13 cellular contexts compared by ENCODE assay signal in genomic region chr1:27339213-27339612, GRCh38. TPM values are rescaled to one million over a fixed set of nuclear protein-coding genes. Genes with fewer than 3 reads are reported as not detected.
DNase-seq lines count a peak whose midpoint lies in the region; ATAC-seq and TF ChIP-seq lines count a peak whose summit lies in the region.
"Had no signal": no experiment of that assay in that cellular context is flagged by ENCODE, and none has a peak within 500 bp of the region (broad histone marks: within the 10 kb centered on the region; RNA-seq: fewer than 3 reads in every experiment).

No MANE protein-coding gene starts in this region.

- no peak overlapping the region for H3K27ac ChIP-seq in CD4-positive, CD25-positive, alpha-beta regulatory T cell (ENCODE audit: insufficient read depth, low read length, poor library complexity, severe bottlenecking)
- H3K27ac ChIP-seq in DOHH2 (ENCODE audit: low read depth, low read length), result no peak overlapping the region
- H3K27ac ChIP-seq: thoracic aorta had no signal

- intact Hi-C loops in activated B cell treated with CpG ODN at 0.5 μM for 24 hours (cut with micrococcal nuclease), result no loop called here

- peak; percentile 16 for TF ChIP-seq CTCF in DOHH2 (IDR thresholded peaks at IDR 0.05; ENCODE audit: low read depth, low read length, poor library complexity, severe bottlenecking)
- no peak for TF ChIP-seq CTCF in activated B cell treated with CpG ODN at 0.5 μM for 24 hours (IDR thresholded peaks at IDR 0.05)
- no peak for TF ChIP-seq CTCF in mesothelial cell of epicardium (IDR thresholded peaks at IDR 0.05; ENCODE audit: unreplicated experiment)
- TF ChIP-seq CTCF in progenitor cell of endocrine pancreas (IDR thresholded peaks at IDR 0.05; ENCODE audit: unreplicated experiment), result no peak

- ATAC-seq in CD4-positive, CD25-positive, alpha-beta regulatory T cell (ENCODE audit: low read depth in 2 of 2), result no peak
- no peak for ATAC-seq in activated B cell treated with CpG ODN at 0.5 μM for 24 hours (ENCODE audit: low read depth)
- no peak for ATAC-seq in HG02588 (IDR thresholded peaks at IDR 0.05; ENCODE audit: unreplicated experiment)
- no peak for ATAC-seq in GM18502 (IDR thresholded peaks at IDR 0.05; ENCODE audit: poor library complexity, unreplicated experiment)

- peaks cover 3% of the 10 kb centered on the region; the same call in 1 of the 2 replicates for H3F3A ChIP-seq in DOHH2 (ENCODE audit: control insufficient read depth, insufficient read depth)

- H3K4me1 Mint-ChIP-seq in CD4-positive, CD25-positive, alpha-beta regulatory T cell, result peaks cover 4 to 40% (median 29%) of the 10 kb centered on the region in 4 donors
- H3K4me1 Mint-ChIP-seq in activated B cell treated with CpG ODN at 0.5 μM for 24 hours, result peaks cover 57% of the 10 kb centered on the region
- peaks cover 29% of the 10 kb centered on the region for H3K4me1 Mint-ChIP-seq in mesothelial cell of epicardium
- H3K4me1 Mint-ChIP-seq in progenitor cell of endocrine pancreas (ENCODE audit: low read depth), result peaks cover 14% of the 10 kb centered on the region

- H3K36me3 ChIP-seq in CD4-positive, CD25-positive, alpha-beta regulatory T cell (ENCODE audit: control insufficient read depth, insufficient read depth, low read length), result peaks cover 18% of the 10 kb centered on the region
- H3K36me3 ChIP-seq in DOHH2 (ENCODE audit: control insufficient read depth, low read length), result peaks cover 14% of the 10 kb centered on the region

- H3K9me3 Mint-ChIP-seq in CD4-positive, CD25-positive, alpha-beta regulatory T cell, result no peaks in the 10 kb centered on the region
- H3K9me3 Mint-ChIP-seq in activated B cell treated with CpG ODN at 0.5 μM for 24 hours, result no peaks in the 10 kb centered on the region
- no peaks in the 10 kb centered on the region for H3K9me3 Mint-ChIP-seq in mesothelial cell of epicardium
- no peaks in the 10 kb centered on the region for H3K9me3 Mint-ChIP-seq in progenitor cell of endocrine pancreas (ENCODE audit: low read depth)

- no peaks in the 10 kb centered on the region for H3K27me3 Mint-ChIP-seq in CD4-positive, CD25-positive, alpha-beta regulatory T cell
- H3K27me3 Mint-ChIP-seq in activated B cell treated with CpG ODN at 0.5 μM for 24 hours (no peaks in the 10 kb centered on the region), mesothelial cell of epicardium (ENCODE audit: low read depth) (no peaks in the 10 kb centered on the region), progenitor cell of endocrine pancreas (peaks cover 7% of the 10 kb centered on the region)

- peak overlapping the region in 2 of 3 donors; percentile 87 to 90 for H3K27ac Mint-ChIP-seq in CD4-positive, CD25-positive, alpha-beta regulatory T cell
- peak overlapping the region; percentile 87 for H3K27ac Mint-ChIP-seq in activated B cell treated with CpG ODN at 0.5 μM for 24 hours
- H3K27ac Mint-ChIP-seq in mesothelial cell of epicardium, result peak overlapping the region; percentile 32
- no peak overlapping the region for H3K27ac Mint-ChIP-seq in progenitor cell of endocrine pancreas

- POLR2A ChIA-PET in activated B cell treated with CpG ODN at 0.5 μM for 24 hours (lab: Charles Lee), result interaction anchor here (0.6 kb wide), 1 partner anchor 282 kb away, joined by 5 read pairs; no protein-coding TSS in a partner anchor

- DNase-seq in CD4-positive, CD25-positive, alpha-beta regulatory T cell, result no peak
- DNase-seq in activated B cell treated with CpG ODN at 0.5 μM for 24 hours (no peak), mesothelial cell of epicardium (ENCODE audit: low spot score in 2 of 2, unreplicated experiment in 2 of 2) (no peak), progenitor cell of endocrine pancreas (ENCODE audit: low spot score, unreplicated experiment) (no peak), medulla oblongata (ENCODE audit: extremely low spot score) (no peak)
- DNase-seq: activated T-cell treated with anti-CD3 and anti-CD28 coated beads, Interleukin-2, amount 50 U/mL, for 48 hours; NCI-H1436 treated with DMSO at 0.1 percent for 48 hours; Right ventricle myocardium superior had no signal

- peak overlapping the region in 3 of 4 donors; percentile 53 to 98 (median 84) for H3K4me3 Mint-ChIP-seq in CD4-positive, CD25-positive, alpha-beta regulatory T cell
- peak overlapping the region; percentile 8 for H3K4me3 Mint-ChIP-seq in activated B cell treated with CpG ODN at 0.5 μM for 24 hours
- H3K4me3 Mint-ChIP-seq in mesothelial cell of epicardium, result no peak overlapping the region
- no peak overlapping the region for H3K4me3 Mint-ChIP-seq in progenitor cell of endocrine pancreas (ENCODE audit: low read depth)

- H3K9me2 ChIP-seq in DOHH2 (replicated peaks; ENCODE audit: control insufficient read depth, low read length), result no peaks in the 10 kb centered on the region

- no peak overlapping the region for H3K4me2 ChIP-seq in DOHH2 (ENCODE audit: low read length)

- no peaks in the 10 kb centered on the region for H4K20me1 ChIP-seq in DOHH2 (ENCODE audit: control insufficient read depth, insufficient read depth, low read depth, low read length)

- no peaks in the 10 kb centered on the region for H3K9me3 ChIP-seq in CD4-positive, CD25-positive, alpha-beta regulatory T cell (ENCODE audit: control insufficient read depth in 2 of 2, low read length in 2 of 2)
- H3K9me3 ChIP-seq in DOHH2 (ENCODE audit: control insufficient read depth, insufficient read depth, low read length), result no peaks in the 10 kb centered on the region
- H3K9me3 ChIP-seq: thoracic aorta had no signal

- CTCF ChIA-PET in activated B cell treated with CpG ODN at 0.5 μM for 24 hours (lab: Charles Lee), result interaction anchor here (1.3 kb wide), 1 partner anchor 18 kb away, joined by 4 read pairs; no protein-coding TSS in a partner anchor

- H3K27me3 ChIP-seq in CD4-positive, CD25-positive, alpha-beta regulatory T cell (ENCODE audit: control insufficient read depth, insufficient read depth, low read length), result no peaks in the 10 kb centered on the region
- H3K27me3 ChIP-seq in DOHH2 (ENCODE audit: control insufficient read depth, low read length), result no peaks in the 10 kb centered on the region

- H3K79me2 ChIP-seq in DOHH2 (ENCODE audit: control insufficient read depth, low read length), result peaks cover 17% of the 10 kb centered on the region

- H3K4me3 ChIP-seq in CD4-positive, CD25-positive, alpha-beta regulatory T cell (ENCODE audit: low read depth, low read length), result no peak overlapping the region
- H3K4me3 ChIP-seq in DOHH2 (ENCODE audit: low read length), result no peak overlapping the region
- H3K4me3 ChIP-seq: thoracic aorta had no signal

- H3K36me3 Mint-ChIP-seq in CD4-positive, CD25-positive, alpha-beta regulatory T cell, result peaks cover 16% of the 10 kb centered on the region
- peaks cover 40% of the 10 kb centered on the region for H3K36me3 Mint-ChIP-seq in activated B cell treated with CpG ODN at 0.5 μM for 24 hours (ENCODE audit: low read depth)
- H3K36me3 Mint-ChIP-seq in mesothelial cell of epicardium, result peaks cover 9% of the 10 kb centered on the region
- peaks cover 5% of the 10 kb centered on the region for H3K36me3 Mint-ChIP-seq in progenitor cell of endocrine pancreas (ENCODE audit: insufficient read depth)

- peaks cover 31% of the 10 kb centered on the region for H3K4me1 ChIP-seq in CD4-positive, CD25-positive, alpha-beta regulatory T cell (ENCODE audit: control insufficient read depth, insufficient read depth, low read length, poor library complexity, severe bottlenecking)
- peaks cover 49% of the 10 kb centered on the region for H3K4me1 ChIP-seq in DOHH2 (ENCODE audit: control insufficient read depth, low read length)

RNA-seq across cellular contexts. Expression of gene SYTL1, which starts 2.6 kb away (rescaled TPM):
- 191 TPM for total RNA-seq in CD4-positive, CD25-positive, alpha-beta regulatory T cell
- polyA plus RNA-seq in CD4-positive, CD25-positive, alpha-beta regulatory T cell, result 100 to 1,000 TPM in 3 of 4 donors, 10 to 100 TPM in 1; 91.0 to 138 (median 120) TPM
- total RNA-seq in activated B cell treated with CpG ODN at 0.5 μM for 24 hours, result 76.0 and 81.9 TPM in 2 replicates
- 41.0 to 42.8 TPM (median 42.2 TPM) in 3 replicates for total RNA-seq in mesothelial cell of epicardium
- 9.4 and 15.5 TPM in 2 replicates for total RNA-seq in progenitor cell of endocrine pancreas

RNA-seq across cellular contexts. Expression of gene TMEM222, which starts 17.2 kb away (rescaled TPM):
- 26.3 TPM for total RNA-seq in CD4-positive, CD25-positive, alpha-beta regulatory T cell
- polyA plus RNA-seq in CD4-positive, CD25-positive, alpha-beta regulatory T cell, result 10 to 100 TPM; 59.9 to 71.2 (median 67.4) TPM
- total RNA-seq in activated B cell treated with CpG ODN at 0.5 μM for 24 hours (39.3 and 43.0 TPM in 2 replicates), mesothelial cell of epicardium (36.0 to 39.1 TPM (median 37.2 TPM) in 3 replicates), progenitor cell of endocrine pancreas (37.1 and 38.4 TPM in 2 replicates)

RNA-seq across cellular contexts. Expression of gene MAP3K6, which starts 27.5 kb away (rescaled TPM):
- total RNA-seq in CD4-positive, CD25-positive, alpha-beta regulatory T cell, result 4.5 TPM
- polyA plus RNA-seq in CD4-positive, CD25-positive, alpha-beta regulatory T cell, result 1 to 10 TPM; 3.8 to 8.3 (median 6.2) TPM
- total RNA-seq in activated B cell treated with CpG ODN at 0.5 μM for 24 hours (4.6 and 7.4 TPM in 2 replicates), mesothelial cell of epicardium (10.3 to 13.7 TPM (median 11.8 TPM) in 3 replicates), progenitor cell of endocrine pancreas (1.1 and 1.8 TPM in 2 replicates)

RNA-seq across cellular contexts. Expression of gene FCN3, which starts 35.4 kb away (rescaled TPM):
- not detected for total RNA-seq in CD4-positive, CD25-positive, alpha-beta regulatory T cell
- not detected for polyA plus RNA-seq in CD4-positive, CD25-positive, alpha-beta regulatory T cell
- not detected in 2 replicates for total RNA-seq in activated B cell treated with CpG ODN at 0.5 μM for 24 hours
- 0.22 to 0.24 TPM in 2 of 3 replicates, not detected in the other for total RNA-seq in mesothelial cell of epicardium
- total RNA-seq in progenitor cell of endocrine pancreas, result not detected in 2 replicates
- total RNA-seq: kidney epithelial cell had no signal

RNA-seq across cellular contexts. Expression of gene CD164L2, which starts 43.9 kb away (rescaled TPM):
- total RNA-seq in CD4-positive, CD25-positive, alpha-beta regulatory T cell, result not detected
- polyA plus RNA-seq in CD4-positive, CD25-positive, alpha-beta regulatory T cell, result not detected
- total RNA-seq in activated B cell treated with CpG ODN at 0.5 μM for 24 hours (0.16 TPM in 1 of 2 replicates, not detected in the other), mesothelial cell of epicardium (0.45 to 1.3 TPM (median 0.61 TPM) in 3 replicates), progenitor cell of endocrine pancreas (not detected in 2 replicates)
- total RNA-seq: Right ventricle myocardium superior, thoracic aorta had no signal

Comparison
In these comparisons a context has a peak if more than half of its experiments do, and no peak if none do; other contexts are left out.
1. H3K4me3 Mint-ChIP-seq: peak in CD4-positive, CD25-positive, alpha-beta regulatory T cell (3 of 4) and activated B cell treated with CpG ODN at 0.5 μM for 24 hours (single experiment); none in mesothelial cell of epicardium (single experiment) and progenitor cell of endocrine pancreas (single experiment).